ENCODE assay signal across 1 cellular context in the genomic region with DNA sequence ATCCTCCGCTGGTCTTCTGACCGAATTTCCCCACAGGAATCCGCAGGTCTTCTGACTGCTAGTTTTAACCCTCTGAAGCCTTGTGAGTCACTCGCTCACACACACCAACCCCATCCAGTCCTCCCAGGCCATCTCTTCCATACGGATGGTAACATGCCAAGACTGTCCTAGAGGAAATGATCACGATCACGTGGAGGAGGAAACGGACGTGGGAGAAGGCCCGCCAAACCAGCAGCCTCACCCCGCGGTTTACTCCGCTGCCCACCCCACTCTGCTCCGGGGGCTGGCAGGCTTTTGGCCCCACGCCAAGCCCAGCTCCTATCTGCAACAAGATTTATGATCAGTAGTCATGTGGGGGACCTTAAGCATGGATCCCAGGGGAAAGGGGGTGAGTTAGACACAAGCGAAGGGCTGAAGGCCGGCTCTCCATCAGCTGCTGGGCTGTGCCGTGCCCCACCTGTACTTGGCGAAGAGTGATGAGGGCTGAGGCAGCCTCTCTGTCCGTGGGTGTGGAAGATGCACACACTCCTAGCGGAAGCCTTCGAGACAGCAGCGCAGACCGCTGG.
TF ChIP-seq lines count a peak whose summit lies in the region.

No MANE protein-coding gene starts in this region.

TF ChIP-seq in HepG2, 621 proteins besides CTCF, POLR2A, EP300 and RAD21 (continues in another document):
- TF ChIP-seq BORCS8-MEF2B (CRISPR knock-in tag; IDR thresholded peaks at IDR 0.05) = no peak
- TF ChIP-seq NR2F1 (CRISPR knock-in tag; IDR thresholded peaks at IDR 0.05) = no peak
- TF ChIP-seq SATB2 (CRISPR knock-in tag; IDR thresholded peaks at IDR 0.05) = no peak
- 0 out of 2 replicates have a peak, but pooled peaks have one; percentile 24 for TF ChIP-seq ZNF317 (CRISPR knock-in tag; IDR thresholded peaks at IDR 0.05)
- TF ChIP-seq ZNF3 (CRISPR knock-in tag; IDR thresholded peaks at IDR 0.05) = no peak
- TF ChIP-seq ZSCAN31 (CRISPR knock-in tag; IDR thresholded peaks at IDR 0.05; ENCODE audit: low read depth) = no peak
- TF ChIP-seq ZNF331 (CRISPR knock-in tag; IDR thresholded peaks at IDR 0.05) = 0 out of 2 replicates have a peak, but pooled peaks have one; percentile 12
- no peak for TF ChIP-seq ONECUT2 (CRISPR knock-in tag; IDR thresholded peaks at IDR 0.05)
- no peak for TF ChIP-seq HCFC1 (IDR thresholded peaks at IDR 0.05; ENCODE audit: low read depth, low read length)
- TF ChIP-seq ZNF430 (CRISPR knock-in tag; IDR thresholded peaks at IDR 0.05) = no peak
- TF ChIP-seq, protein P1, sequence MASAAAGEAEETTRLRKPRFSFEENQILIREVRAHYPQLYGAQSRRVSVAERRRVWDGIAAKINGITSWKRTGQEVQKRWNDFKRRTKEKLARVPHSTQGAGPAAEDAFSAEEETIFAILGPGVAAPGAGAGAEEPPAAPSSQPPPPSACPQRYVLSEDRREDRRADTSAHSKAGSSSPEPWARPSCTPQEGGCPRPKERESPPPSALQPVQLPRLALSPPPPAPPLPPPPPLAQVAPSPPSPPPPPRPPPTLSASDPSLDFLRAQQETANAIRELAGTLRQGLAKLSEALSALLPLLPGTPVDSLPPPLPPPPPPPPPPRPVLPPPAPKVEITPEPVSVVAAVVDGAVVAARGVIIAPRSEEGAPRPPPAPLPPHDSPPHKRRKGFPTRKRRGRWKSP (CRISPR knock-in tag; IDR thresholded peaks at IDR 0.05) = no peak
- no peak for TF ChIP-seq ETV5 (CRISPR knock-in tag; IDR thresholded peaks at IDR 0.05; ENCODE audit: borderline replicate concordance)
- TF ChIP-seq, protein P2, sequence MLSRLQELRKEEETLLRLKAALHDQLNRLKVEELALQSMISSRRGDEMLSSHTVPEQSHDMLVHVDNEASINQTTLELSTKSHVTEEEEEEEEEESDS (CRISPR knock-in tag; IDR thresholded peaks at IDR 0.05; ENCODE audit: borderline replicate concordance) = no peak
- no peak for TF ChIP-seq CAMTA2 (CRISPR knock-in tag; IDR thresholded peaks at IDR 0.05; ENCODE audit: borderline replicate concordance)
- no peak for TF ChIP-seq ZNF263 (CRISPR knock-in tag; IDR thresholded peaks at IDR 0.05)
- TF ChIP-seq ZNF792 (CRISPR knock-in tag; IDR thresholded peaks at IDR 0.05) = no peak
- TF ChIP-seq, protein P3, sequence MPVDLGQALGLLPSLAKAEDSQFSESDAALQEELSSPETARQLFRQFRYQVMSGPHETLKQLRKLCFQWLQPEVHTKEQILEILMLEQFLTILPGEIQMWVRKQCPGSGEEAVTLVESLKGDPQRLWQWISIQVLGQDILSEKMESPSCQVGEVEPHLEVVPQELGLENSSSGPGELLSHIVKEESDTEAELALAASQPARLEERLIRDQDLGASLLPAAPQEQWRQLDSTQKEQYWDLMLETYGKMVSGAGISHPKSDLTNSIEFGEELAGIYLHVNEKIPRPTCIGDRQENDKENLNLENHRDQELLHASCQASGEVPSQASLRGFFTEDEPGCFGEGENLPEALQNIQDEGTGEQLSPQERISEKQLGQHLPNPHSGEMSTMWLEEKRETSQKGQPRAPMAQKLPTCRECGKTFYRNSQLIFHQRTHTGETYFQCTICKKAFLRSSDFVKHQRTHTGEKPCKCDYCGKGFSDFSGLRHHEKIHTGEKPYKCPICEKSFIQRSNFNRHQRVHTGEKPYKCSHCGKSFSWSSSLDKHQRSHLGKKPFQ (CRISPR knock-in tag; IDR thresholded peaks at IDR 0.05; ENCODE audit: insufficient replicate concordance) = no peak
- TF ChIP-seq ZNF652 (CRISPR knock-in tag; IDR thresholded peaks at IDR 0.05; ENCODE audit: borderline replicate concordance, low read depth) = peak; percentile 60; the same call in 1 of the 2 replicates
- peak; percentile 63 for TF ChIP-seq AGO2 (optimal IDR thresholded peaks at IDR 0.05; ENCODE audit: low read depth, low read length)
- 0 out of 2 replicates have a peak, but pooled peaks have one; percentile 57 for TF ChIP-seq AKAP8 (CRISPR knock-in tag; IDR thresholded peaks at IDR 0.05)
- TF ChIP-seq ZNF790 (CRISPR knock-in tag; IDR thresholded peaks at IDR 0.05; ENCODE audit: borderline replicate concordance) = no peak
- TF ChIP-seq, protein P4, sequence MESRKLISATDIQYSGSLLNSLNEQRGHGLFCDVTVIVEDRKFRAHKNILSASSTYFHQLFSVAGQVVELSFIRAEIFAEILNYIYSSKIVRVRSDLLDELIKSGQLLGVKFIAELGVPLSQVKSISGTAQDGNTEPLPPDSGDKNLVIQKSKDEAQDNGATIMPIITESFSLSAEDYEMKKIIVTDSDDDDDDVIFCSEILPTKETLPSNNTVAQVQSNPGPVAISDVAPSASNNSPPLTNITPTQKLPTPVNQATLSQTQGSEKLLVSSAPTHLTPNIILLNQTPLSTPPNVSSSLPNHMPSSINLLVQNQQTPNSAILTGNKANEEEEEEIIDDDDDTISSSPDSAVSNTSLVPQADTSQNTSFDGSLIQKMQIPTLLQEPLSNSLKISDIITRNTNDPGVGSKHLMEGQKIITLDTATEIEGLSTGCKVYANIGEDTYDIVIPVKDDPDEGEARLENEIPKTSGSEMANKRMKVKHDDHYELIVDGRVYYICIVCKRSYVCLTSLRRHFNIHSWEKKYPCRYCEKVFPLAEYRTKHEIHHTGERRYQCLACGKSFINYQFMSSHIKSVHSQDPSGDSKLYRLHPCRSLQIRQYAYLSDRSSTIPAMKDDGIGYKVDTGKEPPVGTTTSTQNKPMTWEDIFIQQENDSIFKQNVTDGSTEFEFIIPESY (CRISPR knock-in tag; IDR thresholded peaks at IDR 0.05) = peak; percentile 55; the same call in 1 of the 2 replicates
- TF ChIP-seq, protein P5, sequence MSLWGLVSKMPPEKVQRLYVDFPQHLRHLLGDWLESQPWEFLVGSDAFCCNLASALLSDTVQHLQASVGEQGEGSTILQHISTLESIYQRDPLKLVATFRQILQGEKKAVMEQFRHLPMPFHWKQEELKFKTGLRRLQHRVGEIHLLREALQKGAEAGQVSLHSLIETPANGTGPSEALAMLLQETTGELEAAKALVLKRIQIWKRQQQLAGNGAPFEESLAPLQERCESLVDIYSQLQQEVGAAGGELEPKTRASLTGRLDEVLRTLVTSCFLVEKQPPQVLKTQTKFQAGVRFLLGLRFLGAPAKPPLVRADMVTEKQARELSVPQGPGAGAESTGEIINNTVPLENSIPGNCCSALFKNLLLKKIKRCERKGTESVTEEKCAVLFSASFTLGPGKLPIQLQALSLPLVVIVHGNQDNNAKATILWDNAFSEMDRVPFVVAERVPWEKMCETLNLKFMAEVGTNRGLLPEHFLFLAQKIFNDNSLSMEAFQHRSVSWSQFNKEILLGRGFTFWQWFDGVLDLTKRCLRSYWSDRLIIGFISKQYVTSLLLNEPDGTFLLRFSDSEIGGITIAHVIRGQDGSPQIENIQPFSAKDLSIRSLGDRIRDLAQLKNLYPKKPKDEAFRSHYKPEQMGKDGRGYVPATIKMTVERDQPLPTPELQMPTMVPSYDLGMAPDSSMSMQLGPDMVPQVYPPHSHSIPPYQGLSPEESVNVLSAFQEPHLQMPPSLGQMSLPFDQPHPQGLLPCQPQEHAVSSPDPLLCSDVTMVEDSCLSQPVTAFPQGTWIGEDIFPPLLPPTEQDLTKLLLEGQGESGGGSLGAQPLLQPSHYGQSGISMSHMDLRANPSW (CRISPR knock-in tag; IDR thresholded peaks at IDR 0.05; ENCODE audit: borderline replicate concordance) = no peak
- TF ChIP-seq SRY (CRISPR knock-in tag; IDR thresholded peaks at IDR 0.05) = no peak
- TF ChIP-seq ZNF354B (CRISPR knock-in tag; IDR thresholded peaks at IDR 0.05) = 0 out of 2 replicates have a peak, but pooled peaks have one; percentile 34
- TF ChIP-seq PHF20 (CRISPR knock-in tag; IDR thresholded peaks at IDR 0.05) = no peak
- TF ChIP-seq, protein P6, sequence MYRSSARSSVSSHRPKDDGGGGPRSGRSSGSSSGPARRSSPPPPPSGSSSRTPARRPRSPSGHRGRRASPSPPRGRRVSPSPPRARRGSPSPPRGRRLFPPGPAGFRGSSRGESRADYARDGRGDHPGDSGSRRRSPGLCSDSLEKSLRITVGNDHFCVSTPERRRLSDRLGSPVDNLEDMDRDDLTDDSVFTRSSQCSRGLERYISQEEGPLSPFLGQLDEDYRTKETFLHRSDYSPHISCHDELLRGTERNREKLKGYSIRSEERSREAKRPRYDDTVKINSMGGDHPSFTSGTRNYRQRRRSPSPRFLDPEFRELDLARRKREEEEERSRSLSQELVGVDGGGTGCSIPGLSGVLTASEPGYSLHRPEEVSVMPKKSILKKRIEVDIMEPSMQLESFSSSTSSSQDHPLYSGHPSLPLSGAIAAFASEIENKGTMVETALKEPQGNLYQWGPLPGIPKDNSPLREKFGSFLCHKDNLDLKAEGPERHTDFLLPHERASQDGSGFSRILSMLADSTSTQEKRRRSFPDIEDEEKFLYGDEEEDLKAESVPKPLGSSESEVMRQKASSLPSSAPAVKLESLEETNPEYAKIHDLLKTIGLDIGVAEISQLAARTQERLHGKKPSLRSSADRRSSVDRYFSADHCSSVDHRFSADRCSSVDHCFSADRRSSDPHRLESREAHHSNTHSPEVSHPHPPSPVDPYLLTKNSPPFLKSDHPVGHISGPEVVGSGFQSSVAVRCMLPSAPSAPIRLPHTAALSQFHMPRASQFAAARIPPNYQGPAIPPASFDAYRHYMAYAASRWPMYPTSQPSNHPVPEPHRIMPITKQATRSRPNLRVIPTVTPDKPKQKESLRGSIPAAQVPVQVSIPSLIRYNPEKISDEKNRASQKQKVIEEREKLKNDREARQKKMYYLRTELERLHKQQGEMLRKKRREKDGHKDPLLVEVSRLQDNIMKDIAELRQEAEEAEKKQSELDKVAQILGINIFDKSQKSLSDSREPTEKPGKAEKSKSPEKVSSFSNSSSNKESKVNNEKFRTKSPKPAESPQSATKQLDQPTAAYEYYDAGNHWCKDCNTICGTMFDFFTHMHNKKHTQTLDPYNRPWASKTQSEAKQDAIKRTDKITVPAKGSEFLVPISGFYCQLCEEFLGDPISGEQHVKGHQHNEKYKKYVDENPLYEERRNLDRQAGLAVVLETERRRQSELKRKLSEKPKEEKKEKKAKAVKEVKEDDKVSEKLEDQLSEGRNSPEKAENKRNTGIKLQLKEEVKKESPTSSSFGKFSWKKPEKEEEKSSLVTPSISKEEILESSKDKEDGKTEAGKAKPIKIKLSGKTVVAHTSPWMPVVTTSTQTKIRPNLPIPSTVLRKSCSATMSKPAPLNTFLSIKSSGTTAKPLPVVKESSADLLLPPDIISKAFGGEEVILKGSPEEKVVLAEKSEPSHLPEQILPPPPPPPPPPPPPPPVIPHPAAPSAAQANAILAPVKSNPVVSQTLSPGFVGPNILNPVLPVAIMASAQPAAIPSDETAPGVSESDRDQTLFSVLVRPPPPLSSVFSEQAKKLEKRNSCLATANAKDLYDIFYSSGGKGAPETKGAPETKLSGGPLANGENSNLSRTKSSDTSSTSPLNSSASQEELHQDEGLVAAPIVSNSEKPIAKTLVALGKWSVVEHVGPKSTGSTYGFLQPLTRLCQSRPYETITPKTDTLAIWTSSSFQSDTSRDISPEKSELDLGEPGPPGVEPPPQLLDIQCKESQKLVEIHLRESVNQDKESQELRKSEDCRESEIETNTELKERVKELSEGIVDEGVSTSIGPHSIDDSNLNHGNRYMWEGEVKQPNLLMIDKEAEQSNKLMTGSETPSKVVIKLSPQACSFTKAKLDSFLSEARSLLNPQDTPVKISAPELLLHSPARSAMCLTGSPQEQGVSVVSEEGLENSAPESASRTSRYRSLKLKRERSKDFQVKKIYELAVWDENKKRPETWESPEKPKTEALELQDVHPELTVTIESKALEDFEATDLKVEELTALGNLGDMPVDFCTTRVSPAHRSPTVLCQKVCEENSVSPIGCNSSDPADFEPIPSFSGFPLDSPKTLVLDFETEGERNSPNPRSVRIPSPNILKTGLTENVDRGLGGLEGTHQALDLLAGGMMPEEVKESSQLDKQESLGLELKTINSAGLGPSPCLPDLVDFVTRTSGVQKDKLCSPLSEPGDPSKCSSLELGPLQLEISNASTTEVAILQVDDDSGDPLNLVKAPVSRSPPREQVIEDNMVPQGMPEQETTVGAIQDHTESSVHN (CRISPR knock-in tag; IDR thresholded peaks at IDR 0.05) = no peak
- TF ChIP-seq, protein P7, sequence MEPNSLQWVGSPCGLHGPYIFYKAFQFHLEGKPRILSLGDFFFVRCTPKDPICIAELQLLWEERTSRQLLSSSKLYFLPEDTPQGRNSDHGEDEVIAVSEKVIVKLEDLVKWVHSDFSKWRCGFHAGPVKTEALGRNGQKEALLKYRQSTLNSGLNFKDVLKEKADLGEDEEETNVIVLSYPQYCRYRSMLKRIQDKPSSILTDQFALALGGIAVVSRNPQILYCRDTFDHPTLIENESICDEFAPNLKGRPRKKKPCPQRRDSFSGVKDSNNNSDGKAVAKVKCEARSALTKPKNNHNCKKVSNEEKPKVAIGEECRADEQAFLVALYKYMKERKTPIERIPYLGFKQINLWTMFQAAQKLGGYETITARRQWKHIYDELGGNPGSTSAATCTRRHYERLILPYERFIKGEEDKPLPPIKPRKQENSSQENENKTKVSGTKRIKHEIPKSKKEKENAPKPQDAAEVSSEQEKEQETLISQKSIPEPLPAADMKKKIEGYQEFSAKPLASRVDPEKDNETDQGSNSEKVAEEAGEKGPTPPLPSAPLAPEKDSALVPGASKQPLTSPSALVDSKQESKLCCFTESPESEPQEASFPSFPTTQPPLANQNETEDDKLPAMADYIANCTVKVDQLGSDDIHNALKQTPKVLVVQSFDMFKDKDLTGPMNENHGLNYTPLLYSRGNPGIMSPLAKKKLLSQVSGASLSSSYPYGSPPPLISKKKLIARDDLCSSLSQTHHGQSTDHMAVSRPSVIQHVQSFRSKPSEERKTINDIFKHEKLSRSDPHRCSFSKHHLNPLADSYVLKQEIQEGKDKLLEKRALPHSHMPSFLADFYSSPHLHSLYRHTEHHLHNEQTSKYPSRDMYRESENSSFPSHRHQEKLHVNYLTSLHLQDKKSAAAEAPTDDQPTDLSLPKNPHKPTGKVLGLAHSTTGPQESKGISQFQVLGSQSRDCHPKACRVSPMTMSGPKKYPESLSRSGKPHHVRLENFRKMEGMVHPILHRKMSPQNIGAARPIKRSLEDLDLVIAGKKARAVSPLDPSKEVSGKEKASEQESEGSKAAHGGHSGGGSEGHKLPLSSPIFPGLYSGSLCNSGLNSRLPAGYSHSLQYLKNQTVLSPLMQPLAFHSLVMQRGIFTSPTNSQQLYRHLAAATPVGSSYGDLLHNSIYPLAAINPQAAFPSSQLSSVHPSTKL (CRISPR knock-in tag; IDR thresholded peaks at IDR 0.05) = no peak
- TF ChIP-seq LCORL (IDR thresholded peaks at IDR 0.05) = no peak
- TF ChIP-seq LCORL (CRISPR knock-in tag; IDR thresholded peaks at IDR 0.05) = no peak
- no peak for TF ChIP-seq JUNB (CRISPR knock-in tag; IDR thresholded peaks at IDR 0.05; ENCODE audit: borderline replicate concordance)
- TF ChIP-seq ZNF501 (CRISPR knock-in tag; IDR thresholded peaks at IDR 0.05) = no peak
- 0 out of 2 replicates have a peak, but pooled peaks have one; percentile 15 for TF ChIP-seq KDM2A (CRISPR knock-in tag; IDR thresholded peaks at IDR 0.05; ENCODE audit: borderline replicate concordance, low read depth)
- TF ChIP-seq NFATC3 (CRISPR knock-in tag; IDR thresholded peaks at IDR 0.05) = no peak
- TF ChIP-seq PITX1 (CRISPR knock-in tag; IDR thresholded peaks at IDR 0.05) = no peak
- TF ChIP-seq ZFY (CRISPR knock-in tag; IDR thresholded peaks at IDR 0.05) = no peak
- TF ChIP-seq, protein P8, sequence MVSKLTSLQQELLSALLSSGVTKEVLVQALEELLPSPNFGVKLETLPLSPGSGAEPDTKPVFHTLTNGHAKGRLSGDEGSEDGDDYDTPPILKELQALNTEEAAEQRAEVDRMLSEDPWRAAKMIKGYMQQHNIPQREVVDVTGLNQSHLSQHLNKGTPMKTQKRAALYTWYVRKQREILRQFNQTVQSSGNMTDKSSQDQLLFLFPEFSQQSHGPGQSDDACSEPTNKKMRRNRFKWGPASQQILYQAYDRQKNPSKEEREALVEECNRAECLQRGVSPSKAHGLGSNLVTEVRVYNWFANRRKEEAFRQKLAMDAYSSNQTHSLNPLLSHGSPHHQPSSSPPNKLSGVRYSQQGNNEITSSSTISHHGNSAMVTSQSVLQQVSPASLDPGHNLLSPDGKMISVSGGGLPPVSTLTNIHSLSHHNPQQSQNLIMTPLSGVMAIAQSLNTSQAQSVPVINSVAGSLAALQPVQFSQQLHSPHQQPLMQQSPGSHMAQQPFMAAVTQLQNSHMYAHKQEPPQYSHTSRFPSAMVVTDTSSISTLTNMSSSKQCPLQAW (CRISPR knock-in tag; IDR thresholded peaks at IDR 0.05) = no peak
- TF ChIP-seq ZSCAN29 (CRISPR knock-in tag; conservative IDR thresholded peaks at IDR 0.05) = no peak
